In genomic region chr3:120028271-120029047, GRCh38 we compare ENCODE assay signal across 1 cellular context.
TF ChIP-seq lines count a peak whose summit lies in the region.

No MANE protein-coding gene starts in this region.

TF ChIP-seq in GM23338, 12 proteins besides CTCF, POLR2A, EP300 and RAD21 (continued from another document):
- TF ChIP-seq ZNF462 (CRISPR knock-in tag; IDR thresholded peaks at IDR 0.05) (no peak), CREB1 (CRISPR knock-in tag; IDR thresholded peaks at IDR 0.05; ENCODE audit: low read depth) (no peak), JUNB (IDR thresholded peaks at IDR 0.05; ENCODE audit: unreplicated experiment) (no peak)
TF ChIP-seq in GM23338: peak in this region for 0.
